Comparison of ENCODE assay signal across 18 cellular contexts in genomic region chr9:571066-571465, GRCh38.
DNase-seq lines count a peak whose midpoint lies in the region; ATAC-seq and TF ChIP-seq lines count a peak whose summit lies in the region.
"Had no signal": no experiment of that assay in that cellular context is flagged by ENCODE, and none has a peak within 500 bp of the region (broad histone marks: within the 10 kb centered on the region; RNA-seq: fewer than 3 reads in every experiment).

No MANE protein-coding gene starts in this region.

- peaks cover 5% of the 10 kb centered on the region for H3K79me2 ChIP-seq in neural progenitor cell (ENCODE audit: low read depth)

- peaks cover 4% of the 10 kb centered on the region for H3K36me3 Mint-ChIP-seq in neural progenitor cell

- no peaks in the 10 kb centered on the region for H3K36me3 ChIP-seq in left lung
- H3K36me3 ChIP-seq in upper lobe of right lung, result no peaks in the 10 kb centered on the region
- H3K36me3 ChIP-seq in neural progenitor cell, result no peaks in the 10 kb centered on the region
- no peaks in the 10 kb centered on the region for H3K36me3 ChIP-seq in tibial nerve
- H3K36me3 ChIP-seq: brain microvascular endothelial cell, upper lobe of left lung had no signal

- peaks cover 23% of the 10 kb centered on the region for H3K4me1 Mint-ChIP-seq in neural progenitor cell

- ATAC-seq in left lung (peak; percentile 23), upper lobe of right lung (peak; percentile 45)
- ATAC-seq: activated CD4-positive, CD25-positive, alpha-beta regulatory T cell treated with anti-CD3 and anti-CD28 coated beads, Interleukin-2, amount 50 U/mL, for 24 hours; GM23338; T-helper 17 cell had no signal

- TF ChIP-seq POLR2A in tibial nerve (IDR thresholded peaks at IDR 0.05), result no peak

- no peak overlapping the region for H3K27ac Mint-ChIP-seq in neural progenitor cell
- H3K27ac Mint-ChIP-seq: activated naive CD4-positive, alpha-beta T cell treated with anti-CD3 and anti-CD28 coated beads, Interleukin-2, amount 50 U/mL, for 24 hours; GM23338; T-helper 17 cell had no signal

- H3K27ac ChIP-seq in cingulate gyrus (ENCODE audit: low read depth, low read length) (peak overlapping the region; percentile 33), left lung (no peak overlapping the region), upper lobe of right lung (no peak overlapping the region), neural progenitor cell (no peak overlapping the region), tibial nerve (peak overlapping the region in 2 of 4 donors; percentile 18 to 64)
- H3K27ac ChIP-seq: brain microvascular endothelial cell had no signal

- H2AFZ ChIP-seq in neural progenitor cell (replicated peaks), result no peak overlapping the region
- H2AFZ ChIP-seq: GM23338 had no signal

- H3F3A ChIP-seq in neural progenitor cell (ENCODE audit: low read depth), result peaks cover 11% of the 10 kb centered on the region

- no peak for TF ChIP-seq EP300 in tibial nerve (IDR thresholded peaks at IDR 0.05)

- intact Hi-C loops in left lung (cut with DNase I) (no loop called here), upper lobe of right lung (cut with DNase I) (no loop called here)

- no peaks in the 10 kb centered on the region for H3K27me3 Mint-ChIP-seq in neural progenitor cell (ENCODE audit: insufficient read depth, low read depth)
- H3K27me3 Mint-ChIP-seq: activated naive CD4-positive, alpha-beta T cell treated with anti-CD3 and anti-CD28 coated beads, Interleukin-2, amount 50 U/mL, for 24 hours; T-helper 17 cell had no signal

- H3K9me3 Mint-ChIP-seq in neural progenitor cell, result peaks cover 15% of the 10 kb centered on the region
- H3K9me3 Mint-ChIP-seq: activated naive CD4-positive, alpha-beta T cell treated with anti-CD3 and anti-CD28 coated beads, Interleukin-2, amount 50 U/mL, for 24 hours had no signal

- 35 to 49% methylated on average over 3 of the region's 3 CpGs for WGBS in tibial nerve, 2 donors

- H3K4me3 Mint-ChIP-seq in neural progenitor cell, result no peak overlapping the region
- H3K4me3 Mint-ChIP-seq: activated naive CD4-positive, alpha-beta T cell treated with anti-CD3 and anti-CD28 coated beads, Interleukin-2, amount 50 U/mL, for 24 hours; GM23338; T-helper 17 cell had no signal

- no peak overlapping the region for H3K9ac ChIP-seq in neural progenitor cell

- H3K9me3 ChIP-seq in left lung (no peaks in the 10 kb centered on the region), upper lobe of right lung (no peaks in the 10 kb centered on the region), neural progenitor cell (ENCODE audit: low read depth) (no peaks in the 10 kb centered on the region), tibial nerve (peaks cover 0 to 5% (median 0%) of the 10 kb centered on the region in 4 donors)

- H3K27me3 ChIP-seq in left lung (no peaks in the 10 kb centered on the region), upper lobe of right lung (no peaks in the 10 kb centered on the region), neural progenitor cell (no peaks in the 10 kb centered on the region), tibial nerve (no peaks in the 10 kb centered on the region)
- H3K27me3 ChIP-seq: brain microvascular endothelial cell, upper lobe of left lung had no signal

- DNase-seq in NCI-H748 (lab: John Stamatoyannopoulos, UW; ENCODE audit: unreplicated experiment) (peak; percentile 72), NCI-H748 treated with DMSO at 0.1 percent for 48 hours (lab: John Stamatoyannopoulos, UW) (no peak), left lung (no peak), upper lobe of right lung (no peak), neural progenitor cell (ENCODE audit: low spot score) (no peak), tibial nerve (ENCODE audit: low spot score in 2 of 2) (no peak), activated gamma-delta T cell treated with Interleukin-2 at 50 U/mL for 16 hours (no peak)
- DNase-seq: activated CD8-positive, alpha-beta memory T cell treated with anti-CD3 and anti-CD28 coated beads, Interleukin-2, amount 50 U/mL, for 48 hours; brain microvascular endothelial cell; effector CD4-positive, alpha-beta T cell; NCI-H1694 treated with DMSO at 0.1 percent for 48 hours; stimulated activated CD4-positive, alpha-beta T cell treated with anti-CD3 and anti-CD28 coated beads, Interleukin-4, amount 100 ng/mL, for 24 hours; T-helper 17 cell; upper lobe of left lung had no signal

- H4K20me1 ChIP-seq in neural progenitor cell (ENCODE audit: low read depth), result no peaks in the 10 kb centered on the region

- TF ChIP-seq CTCF in left lung (IDR thresholded peaks at IDR 0.05) (no peak), upper lobe of right lung (IDR thresholded peaks at IDR 0.05) (no peak), neural progenitor cell (IDR thresholded peaks at IDR 0.05) (no peak), tibial nerve (IDR thresholded peaks at IDR 0.05) (no peak)

- H3K4me3 ChIP-seq in left lung (no peak overlapping the region), upper lobe of right lung (no peak overlapping the region), neural progenitor cell (no peak overlapping the region), tibial nerve (no peak overlapping the region)
- H3K4me3 ChIP-seq: GM23338, upper lobe of left lung had no signal

- H3K4me2 ChIP-seq in neural progenitor cell, result no peak overlapping the region
- H3K4me2 ChIP-seq: GM23338 had no signal

- H3K4me1 ChIP-seq in left lung (no peaks in the 10 kb centered on the region), upper lobe of right lung (no peaks in the 10 kb centered on the region), neural progenitor cell (peaks cover 11% of the 10 kb centered on the region), tibial nerve (peaks cover 0 to 29% (median 10%) of the 10 kb centered on the region in 4 donors)
